26 cellular contexts compared by ENCODE assay signal in genomic region chr4:52370576-52370975, GRCh38.
"Had no signal": no experiment of that assay in that cellular context is flagged by ENCODE, and none has a peak within 500 bp of the region (broad histone marks: within the 10 kb centered on the region; RNA-seq: fewer than 3 reads in every experiment).

No MANE protein-coding gene starts in this region.

- H3K27ac Mint-ChIP-seq: activated CD4-positive, alpha-beta T cell treated with anti-CD3 and anti-CD28 coated beads for 36 hours; activated CD4-positive, alpha-beta T cell treated with anti-CD3 and anti-CD28 coated beads, Interleukin-2, amount 10 ng/mL, durations not matched to agents 7 days and 5 days; activated CD8-positive, alpha-beta T cell treated with anti-CD3 and anti-CD28 coated beads, Interleukin-2, amount 10 ng/mL, durations not matched to agents 7 days and 5 days; activated naive CD4-positive, alpha-beta T cell treated with anti-CD3 and anti-CD28 coated beads, Interleukin-2, amount 50 U/mL, for 24 hours; activated naive CD8-positive, alpha-beta T cell treated with anti-CD3 and anti-CD28 coated beads, Interleukin-2, amount 10 ng/mL, durations not matched to agents 7 days and 5 days; activated T-cell treated with anti-CD3 and anti-CD28 coated beads, Interleukin-2, amount 50 U/mL, for 24 hours; activated T-helper 2 cell treated with anti-CD3 and anti-CD28 coated beads, Interferon-gamma antibody, Interleukin-2, Interleukin-4, amounts not matched to agents 10 μg/mL and 5 μg/mL and 100 μg/mL, durations not matched to agents 14 hours and 24 hours and 36 hours had no signal

- H3K4me1 ChIP-seq: body of pancreas, breast epithelium, SJCRH30 had no signal

- DNase-seq: activated CD4-positive, alpha-beta T cell treated with anti-CD3 and anti-CD28 coated beads for 36 hours; activated CD4-positive, alpha-beta T cell treated with anti-CD3 and anti-CD28 coated beads, Interleukin-2, amount 10 ng/mL, durations not matched to agents 7 days and 5 days; activated CD4-positive, alpha-beta T cell treated with anti-CD3 and anti-CD28 coated beads, Interleukin-2, amount 50 U/mL, for 48 hours; activated CD8-positive, alpha-beta T cell treated with anti-CD3 and anti-CD28 coated beads, Interleukin-2, amount 10 ng/mL, durations not matched to agents 7 days and 5 days; activated gamma-delta T cell; activated naive CD4-positive, alpha-beta T cell treated with Interleukin-2 at 50 U/mL for 16 hours; activated naive CD8-positive, alpha-beta T cell treated with anti-CD3 and anti-CD28 coated beads, Interleukin-2, amount 10 ng/mL, durations not matched to agents 7 days and 5 days; activated T-cell treated with anti-CD3 and anti-CD28 coated beads, Interleukin-2, amount 50 U/mL, for 24 hours; amygdala; body of pancreas; MM.1S; NCI-H1436 treated with DMSO at 0.1 percent for 48 hours; NCI-H1694 treated with DMSO at 0.1 percent for 48 hours; NCI-H2029; NCI-H345; NCI-H524 treated with DMSO at 0.1 percent for 48 hours; NCI-H748 treated with DMSO at 0.1 percent for 48 hours; NK-92 treated with Interleukin-12 subunit alpha and Interleukin-12 subunit beta, amount 100 ng/mL, for 24 hours; OCI-M1; SHP77; SJCRH30; T1000 had no signal

- H3K27me3 Mint-ChIP-seq: activated CD4-positive, alpha-beta T cell treated with anti-CD3 and anti-CD28 coated beads for 36 hours; activated CD4-positive, alpha-beta T cell treated with anti-CD3 and anti-CD28 coated beads, Interleukin-2, amount 10 ng/mL, durations not matched to agents 7 days and 5 days; activated naive CD4-positive, alpha-beta T cell treated with anti-CD3 and anti-CD28 coated beads, Interleukin-2, amount 50 U/mL, for 24 hours; activated naive CD8-positive, alpha-beta T cell treated with anti-CD3 and anti-CD28 coated beads, Interleukin-2, amount 10 ng/mL, durations not matched to agents 7 days and 5 days; activated T-cell treated with anti-CD3 and anti-CD28 coated beads, Interleukin-2, amount 50 U/mL, for 24 hours had no signal

- H3K27me3 ChIP-seq: body of pancreas, breast epithelium, SJCRH30 had no signal

- H3K9me3 Mint-ChIP-seq: activated CD4-positive, alpha-beta T cell treated with anti-CD3 and anti-CD28 coated beads, Interleukin-2, amount 10 ng/mL, durations not matched to agents 7 days and 5 days; activated naive CD4-positive, alpha-beta T cell treated with anti-CD3 and anti-CD28 coated beads, Interleukin-2, amount 50 U/mL, for 24 hours; activated naive CD8-positive, alpha-beta T cell treated with anti-CD3 and anti-CD28 coated beads, Interleukin-2, amount 10 ng/mL, durations not matched to agents 7 days and 5 days; activated T-cell treated with anti-CD3 and anti-CD28 coated beads, Interleukin-2, amount 50 U/mL, for 24 hours; activated T-helper 2 cell treated with anti-CD3 and anti-CD28 coated beads, Interferon-gamma antibody, Interleukin-2, Interleukin-4, amounts not matched to agents 10 μg/mL and 5 μg/mL and 100 μg/mL, durations not matched to agents 14 hours and 24 hours and 36 hours had no signal

- H3K36me3 ChIP-seq: breast epithelium, SJCRH30 had no signal

- H3K4me1 Mint-ChIP-seq: activated CD4-positive, alpha-beta T cell treated with anti-CD3 and anti-CD28 coated beads for 36 hours; activated CD4-positive, alpha-beta T cell treated with anti-CD3 and anti-CD28 coated beads, Interleukin-2, amount 10 ng/mL, durations not matched to agents 7 days and 5 days; activated naive CD4-positive, alpha-beta T cell treated with anti-CD3 and anti-CD28 coated beads, Interleukin-2, amount 50 U/mL, for 24 hours; activated naive CD8-positive, alpha-beta T cell treated with anti-CD3 and anti-CD28 coated beads, Interleukin-2, amount 10 ng/mL, durations not matched to agents 7 days and 5 days had no signal

- H3K9me3 ChIP-seq: body of pancreas, breast epithelium, SJCRH30 had no signal

- H3K4me3 Mint-ChIP-seq: activated CD4-positive, alpha-beta T cell treated with anti-CD3 and anti-CD28 coated beads for 36 hours; activated CD4-positive, alpha-beta T cell treated with anti-CD3 and anti-CD28 coated beads, Interleukin-2, amount 10 ng/mL, durations not matched to agents 7 days and 5 days; activated CD8-positive, alpha-beta T cell treated with anti-CD3 and anti-CD28 coated beads, Interleukin-2, amount 10 ng/mL, durations not matched to agents 7 days and 5 days; activated naive CD4-positive, alpha-beta T cell treated with anti-CD3 and anti-CD28 coated beads, Interleukin-2, amount 50 U/mL, for 24 hours; activated naive CD8-positive, alpha-beta T cell treated with anti-CD3 and anti-CD28 coated beads, Interleukin-2, amount 10 ng/mL, durations not matched to agents 7 days and 5 days; activated T-cell treated with anti-CD3 and anti-CD28 coated beads, Interleukin-2, amount 50 U/mL, for 24 hours had no signal

- H3K4me3 ChIP-seq: body of pancreas, breast epithelium, SJCRH30, SK-N-MC had no signal

- H3K27ac ChIP-seq: body of pancreas, breast epithelium, SJCRH30, SK-N-MC had no signal

- H3K36me3 Mint-ChIP-seq: activated naive CD4-positive, alpha-beta T cell treated with anti-CD3 and anti-CD28 coated beads, Interleukin-2, amount 50 U/mL, for 24 hours; activated naive CD8-positive, alpha-beta T cell treated with anti-CD3 and anti-CD28 coated beads, Interleukin-2, amount 10 ng/mL, durations not matched to agents 7 days and 5 days had no signal
